Comparison of ENCODE assay signal across 8 cellular contexts in the genomic region with DNA sequence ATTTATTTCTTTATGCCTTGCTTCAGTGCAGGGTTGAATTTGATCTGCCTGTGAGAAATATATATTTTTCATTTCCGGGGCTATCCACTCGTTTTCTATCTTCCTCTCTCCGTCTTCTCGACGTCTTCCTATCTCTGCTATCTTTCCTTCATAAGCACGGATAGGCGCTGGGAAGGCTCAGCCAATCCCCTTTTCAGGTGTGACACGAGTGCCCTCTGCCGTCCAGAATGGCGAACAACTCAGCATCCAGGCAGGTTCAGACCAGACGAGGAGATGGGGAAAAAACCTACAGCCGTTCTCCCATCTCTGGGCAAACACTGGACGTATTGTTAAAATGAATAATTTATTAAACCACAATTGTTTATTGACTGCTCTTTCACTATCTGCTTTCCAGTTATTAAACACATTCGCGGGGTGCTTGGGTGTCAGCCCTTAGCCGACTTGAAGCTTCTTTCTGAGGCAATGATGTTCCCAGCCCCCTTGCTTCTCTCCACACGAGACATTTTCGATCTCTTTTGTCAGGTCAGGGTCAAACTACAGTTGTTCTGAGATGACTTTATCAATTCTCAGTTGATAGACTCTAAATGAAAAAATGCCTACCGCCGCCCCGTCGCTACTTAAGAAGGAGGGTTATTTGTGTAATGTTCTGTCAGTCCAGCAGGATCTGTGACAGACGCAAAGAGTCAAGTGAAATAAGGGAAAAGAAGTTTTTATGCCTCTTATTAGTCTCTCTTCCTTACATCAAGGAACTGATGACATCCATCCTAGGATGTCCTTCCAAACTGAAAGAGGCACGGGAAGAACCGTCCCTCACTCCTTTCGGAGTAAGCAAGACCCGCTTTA.
DNase-seq lines count a peak whose midpoint lies in the region; ATAC-seq and TF ChIP-seq lines count a peak whose summit lies in the region.

No MANE protein-coding gene starts in this region.

- H3K9me2 ChIP-seq in neural cell (ENCODE audit: insufficient read depth, low read length): no peaks in the 10 kb centered on the region

- H3K4me3 ChIP-seq in HFF-Myc (replicated peaks; ENCODE audit: low read depth, low read length) (no peak overlapping the region), fibroblast of mammary gland (ENCODE audit: control insufficient read depth, low read depth, low read length) (no peak overlapping the region), neural cell (ENCODE audit: low read length) (no peak overlapping the region)

- H3K79me2 ChIP-seq in neural cell (replicated peaks; ENCODE audit: insufficient read depth, low read length): no peaks in the 10 kb centered on the region

- TF ChIP-seq CTCF in HFF-Myc (IDR thresholded peaks at IDR 0.05; ENCODE audit: low read depth, low read length, missing control alignments): peak; percentile 68
- peak; percentile 85 for TF ChIP-seq CTCF in fibroblast of mammary gland (conservative IDR thresholded peaks at IDR 0.05; ENCODE audit: control insufficient read depth, insufficient read depth, low read depth, low read length)
- peak; percentile 72 for TF ChIP-seq CTCF in neural cell (IDR thresholded peaks at IDR 0.05; ENCODE audit: poor library complexity, severe bottlenecking)

- no peaks in the 10 kb centered on the region for H3K9me3 ChIP-seq in neural cell (ENCODE audit: low read length)

- POLR2A ChIA-PET in activated CD4-positive, alpha-beta T cell treated with anti-CD3 and anti-CD28 coated beads, Interleukin-2, amount 10 ng/mL, durations not matched to agents 7 days and 5 days (lab: Charles Lee): no interaction called here

- no peaks in the 10 kb centered on the region for H3K36me3 ChIP-seq in neural cell (ENCODE audit: insufficient read depth, low read length)

- no peak overlapping the region for H3K4me2 ChIP-seq in neural cell (ENCODE audit: low read length)

- H3K36me3 Mint-ChIP-seq in activated CD4-positive, alpha-beta T cell treated with anti-CD3 and anti-CD28 coated beads, Interleukin-2, amount 10 ng/mL, durations not matched to agents 7 days and 5 days (ENCODE audit: low read depth): no peaks in the 10 kb centered on the region
- no peaks in the 10 kb centered on the region for H3K36me3 Mint-ChIP-seq in stimulated activated memory B cell treated with anti-CD40 and anti-IgM and Interleukin-4, amounts not matched to agents 10 μg/mL and 1 μg/mL and 100 μg/mL, for 72 hours

- H3K27me3 Mint-ChIP-seq in activated CD4-positive, alpha-beta T cell treated with anti-CD3 and anti-CD28 coated beads, Interleukin-2, amount 10 ng/mL, durations not matched to agents 7 days and 5 days: peaks cover 12% of the 10 kb centered on the region
- peaks cover 13% of the 10 kb centered on the region for H3K27me3 Mint-ChIP-seq in stimulated activated memory B cell treated with anti-CD40 and anti-IgM and Interleukin-4, amounts not matched to agents 10 μg/mL and 1 μg/mL and 100 μg/mL, for 72 hours

- no peaks in the 10 kb centered on the region for H3K4me1 Mint-ChIP-seq in activated CD4-positive, alpha-beta T cell treated with anti-CD3 and anti-CD28 coated beads, Interleukin-2, amount 10 ng/mL, durations not matched to agents 7 days and 5 days
- H3K4me1 Mint-ChIP-seq in stimulated activated memory B cell treated with anti-CD40 and anti-IgM and Interleukin-4, amounts not matched to agents 10 μg/mL and 1 μg/mL and 100 μg/mL, for 72 hours: peaks cover 12% of the 10 kb centered on the region

- no peak overlapping the region for H3K9ac ChIP-seq in neural cell (ENCODE audit: low read length)

- H3K9me3 Mint-ChIP-seq in activated CD4-positive, alpha-beta T cell treated with anti-CD3 and anti-CD28 coated beads, Interleukin-2, amount 10 ng/mL, durations not matched to agents 7 days and 5 days: no peaks in the 10 kb centered on the region
- no peaks in the 10 kb centered on the region for H3K9me3 Mint-ChIP-seq in stimulated activated memory B cell treated with anti-CD40 and anti-IgM and Interleukin-4, amounts not matched to agents 10 μg/mL and 1 μg/mL and 100 μg/mL, for 72 hours

- H3K27ac ChIP-seq in neural cell (ENCODE audit: low read length): no peak overlapping the region

- H3K27ac Mint-ChIP-seq in activated CD4-positive, alpha-beta T cell treated with anti-CD3 and anti-CD28 coated beads, Interleukin-2, amount 10 ng/mL, durations not matched to agents 7 days and 5 days: no peak overlapping the region
- no peak overlapping the region for H3K27ac Mint-ChIP-seq in stimulated activated memory B cell treated with anti-CD40 and anti-IgM and Interleukin-4, amounts not matched to agents 10 μg/mL and 1 μg/mL and 100 μg/mL, for 72 hours

- H3K4me3 Mint-ChIP-seq in activated CD4-positive, alpha-beta T cell treated with anti-CD3 and anti-CD28 coated beads, Interleukin-2, amount 10 ng/mL, durations not matched to agents 7 days and 5 days: no peak overlapping the region
- no peak overlapping the region for H3K4me3 Mint-ChIP-seq in stimulated activated memory B cell treated with anti-CD40 and anti-IgM and Interleukin-4, amounts not matched to agents 10 μg/mL and 1 μg/mL and 100 μg/mL, for 72 hours

- TF ChIP-seq EP300 in neural cell (conservative IDR thresholded peaks at IDR 0.05; ENCODE audit: poor library complexity, severe bottlenecking): no peak

- CTCF ChIA-PET in activated CD4-positive, alpha-beta T cell treated with anti-CD3 and anti-CD28 coated beads, Interleukin-2, amount 10 ng/mL, durations not matched to agents 7 days and 5 days (lab: Charles Lee): no interaction called here

- no peaks in the 10 kb centered on the region for H3K27me3 ChIP-seq in neural cell (ENCODE audit: insufficient read depth, low read depth, low read length)

- ATAC-seq in stimulated activated memory B cell treated with anti-CD40 and anti-IgM and Interleukin-4, amounts not matched to agents 10 μg/mL and 1 μg/mL and 100 μg/mL, for 72 hours: no peak

- H2AFZ ChIP-seq in neural cell (ENCODE audit: low read depth, low read length): no peak overlapping the region

- H3F3A ChIP-seq in neural cell (ENCODE audit: insufficient read depth, low read length, poor library complexity, severe bottlenecking): no peaks in the 10 kb centered on the region

- H4K20me1 ChIP-seq in neural cell (ENCODE audit: insufficient read depth): no peaks in the 10 kb centered on the region

- DNase-seq in GDM1 (lab: John Stamatoyannopoulos, UW): peak; percentile 28
- peak; percentile 54 for DNase-seq in HFF-Myc (ENCODE audit: extremely low read depth, low read depth)
- peak; percentile 88 to 94 for DNase-seq in NCI-H2081 (lab: John Stamatoyannopoulos, UW)
- DNase-seq in activated CD4-positive, alpha-beta T cell treated with anti-CD3 and anti-CD28 coated beads, Interleukin-2, amount 10 ng/mL, durations not matched to agents 7 days and 5 days: peak; percentile 46
- peak; percentile 79 for DNase-seq in fibroblast of mammary gland (ENCODE audit: low read depth)
- DNase-seq in ureter (ENCODE audit: low spot score): peak; percentile 74

- peak; percentile 76 for TF ChIP-seq RAD21 in neural cell (conservative IDR thresholded peaks at IDR 0.05)

TF ChIP-seq in neural cell, 6 proteins besides CTCF, POLR2A, EP300 and RAD21:
- TF ChIP-seq MXI1 (conservative IDR thresholded peaks at IDR 0.05; ENCODE audit: poor library complexity, severe bottlenecking) (no peak), SMC3 (conservative IDR thresholded peaks at IDR 0.05; ENCODE audit: poor library complexity) (peak; percentile 68), TAF1 (IDR thresholded peaks at IDR 0.05; ENCODE audit: low read depth) (no peak)

Comparison
In these comparisons a context has a peak if more than half of its experiments do, and no peak if none do; other contexts are left out.
1. DNase-seq: peak in every context shown above with its lines; median percentile 91 in NCI-H2081; 79 in fibroblast of mammary gland; 74 in ureter; 54 in HFF-Myc; 46 in activated CD4-positive, alpha-beta T cell treated with anti-CD3 and anti-CD28 coated beads, Interleukin-2, amount 10 ng/mL, durations not matched to agents 7 days and 5 days; 28 in GDM1.